ENCODE assay signal across 9 cellular contexts in the genomic region with DNA sequence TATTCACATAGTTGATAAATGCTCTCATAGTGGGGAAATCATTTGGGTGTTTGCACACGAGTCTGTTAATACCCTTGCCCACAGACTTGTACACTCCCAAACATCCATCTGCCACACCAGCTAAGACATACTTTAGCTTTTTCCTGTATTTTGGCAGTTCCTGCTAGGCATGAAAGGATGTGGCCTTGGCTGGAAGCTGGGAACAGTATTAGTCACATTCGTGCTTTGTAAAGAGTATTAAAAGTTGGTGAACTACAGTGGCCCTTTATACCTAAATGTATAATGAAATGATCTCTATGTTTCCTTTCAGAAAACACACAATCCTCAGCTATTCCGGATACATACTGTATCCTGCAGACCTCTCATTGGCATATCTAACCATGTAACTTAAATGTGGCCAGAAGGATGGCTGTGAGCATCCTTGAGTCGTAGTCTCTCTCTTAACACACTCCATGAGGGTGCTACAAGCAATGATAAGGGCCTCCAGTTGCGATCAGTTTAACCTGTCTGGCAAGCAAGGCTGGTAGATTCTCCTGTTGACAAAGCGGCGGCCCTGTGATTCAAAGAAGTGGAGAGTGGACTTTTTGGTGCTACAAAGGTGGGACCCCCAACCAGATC. TPM values are rescaled to one million over a fixed set of nuclear protein-coding genes. Genes with fewer than 3 reads are reported as not detected.
DNase-seq lines count a peak whose midpoint lies in the region; ATAC-seq and TF ChIP-seq lines count a peak whose summit lies in the region.
"Had no signal": no experiment of that assay in that cellular context is flagged by ENCODE, and none has a peak within 500 bp of the region (broad histone marks: within the 10 kb centered on the region; RNA-seq: fewer than 3 reads in every experiment).

No MANE protein-coding gene starts in this region.

- intact Hi-C loops in left cardiac atrium (cut with DNase I) = loop anchor here in 1 of 2 donors (5.0 kb wide), 1 partner anchor 100 kb away; no protein-coding TSS in a partner anchor

- TF ChIP-seq CTCF in right atrium auricular region (IDR thresholded peaks at IDR 0.05) = no peak
- no peak for TF ChIP-seq CTCF in astrocyte of the spinal cord (IDR thresholded peaks at IDR 0.05; ENCODE audit: low read depth, low read length)
- TF ChIP-seq CTCF in lung (IDR thresholded peaks at IDR 0.05; ENCODE audit: control extremely low read depth, extremely low read depth) = no peak

- no peaks in the 10 kb centered on the region for H3K27me3 ChIP-seq in right atrium auricular region
- no peaks in the 10 kb centered on the region for H3K27me3 ChIP-seq in lung (ENCODE audit: control insufficient read depth, insufficient read depth)

- no peak for ATAC-seq in left cardiac atrium
- ATAC-seq in lung (ENCODE audit: insufficient read depth, low FRiP score) = no peak
- no peak for ATAC-seq in HG03039 (IDR thresholded peaks at IDR 0.05; ENCODE audit: unreplicated experiment)
- no peak for ATAC-seq in GM19035 (IDR thresholded peaks at IDR 0.05; ENCODE audit: unreplicated experiment)
- ATAC-seq in HG03520 (IDR thresholded peaks at IDR 0.05; ENCODE audit: unreplicated experiment) = no peak

- H3K9me3 ChIP-seq in right atrium auricular region = no peaks in the 10 kb centered on the region
- no peaks in the 10 kb centered on the region for H3K9me3 ChIP-seq in lung (ENCODE audit: control insufficient read depth in 2 of 2, insufficient read depth in 1 of 2, low read length in 1 of 2)

- 34 to 67% methylated on average over 7 of the region's 7 CpGs for WGBS in lung, 2 donors

- H3K27ac ChIP-seq in right atrium auricular region (peak overlapping the region; percentile 98), lung (ENCODE audit: low read depth in 1 of 2, low read length in 1 of 2) (peak overlapping the region; percentile 95 to 100)

- H3K36me3 ChIP-seq in right atrium auricular region = peaks cover 30% of the 10 kb centered on the region
- peaks cover 3 to 20% of the 10 kb centered on the region in 2 donors for H3K36me3 ChIP-seq in lung (ENCODE audit: control insufficient read depth in 2 of 2, insufficient read depth in 2 of 2, low read length in 2 of 2)

- peaks cover 0 to 43% of the 10 kb centered on the region in 2 donors for H3K4me1 ChIP-seq in right atrium auricular region
- H3K4me1 ChIP-seq in lung (ENCODE audit: control insufficient read depth in 2 of 2, insufficient read depth in 2 of 2, low read length in 2 of 2) = peaks cover 12 to 13% of the 10 kb centered on the region in 2 donors

- H3K4me3 ChIP-seq in right atrium auricular region = peak overlapping the region; percentile 88 to 93
- H3K4me3 ChIP-seq in astrocyte of the spinal cord (ENCODE audit: low read depth, low read length) = peak overlapping the region; percentile 57
- no peak overlapping the region for H3K4me3 ChIP-seq in lung

- DNase-seq in right atrium auricular region (ENCODE audit: low spot score) (no peak), left cardiac atrium (no peak), astrocyte of the spinal cord (ENCODE audit: low read depth, low spot score) (peak; percentile 33), lung (ENCODE audit: low spot score) (no peak), NOMO-1 treated with DMSO at 0.1 percent for 48 hours (lab: John Stamatoyannopoulos, UW; ENCODE audit: unreplicated experiment) (no peak)

- in situ Hi-C loops in astrocyte of the spinal cord (cut with HindIII; ENCODE audit: low sequenced_read_pairs) = no loop called here

RNA-seq across cellular contexts. Expression of gene LEMD2, which starts 1.5 kb away (rescaled TPM):
- total RNA-seq in right atrium auricular region (10 to 100 TPM; 25.9 to 28.1 TPM), left cardiac atrium (10 to 100 TPM; 26.0 to 33.7 TPM), lung (10 to 100 TPM; 54.9 to 63.6 TPM)
- 10 to 100 TPM; 52.1 to 54.1 TPM for polyA plus RNA-seq in lung

RNA-seq across cellular contexts. Expression of gene MLN, which starts 16.4 kb away (rescaled TPM):
- not detected for total RNA-seq in right atrium auricular region
- not detected for total RNA-seq in left cardiac atrium
- total RNA-seq in lung = not detected
- polyA plus RNA-seq in lung = not detected
- total RNA-seq: glomerular endothelial cell had no signal

RNA-seq across cellular contexts. Expression of gene IP6K3, which starts 40.7 kb away (rescaled TPM):
- total RNA-seq in right atrium auricular region (10 to 100 TPM; 17.3 to 29.9 TPM), left cardiac atrium (10 to 100 TPM; 23.8 to 29.4 TPM), lung (1 to 10 TPM; 1.6 to 3.9 TPM)
- polyA plus RNA-seq in lung = 1 to 10 TPM; 1.3 to 3.4 TPM
- total RNA-seq: glomerular endothelial cell had no signal
